ENCODE assay signal across 1 cellular context in the genomic region with DNA sequence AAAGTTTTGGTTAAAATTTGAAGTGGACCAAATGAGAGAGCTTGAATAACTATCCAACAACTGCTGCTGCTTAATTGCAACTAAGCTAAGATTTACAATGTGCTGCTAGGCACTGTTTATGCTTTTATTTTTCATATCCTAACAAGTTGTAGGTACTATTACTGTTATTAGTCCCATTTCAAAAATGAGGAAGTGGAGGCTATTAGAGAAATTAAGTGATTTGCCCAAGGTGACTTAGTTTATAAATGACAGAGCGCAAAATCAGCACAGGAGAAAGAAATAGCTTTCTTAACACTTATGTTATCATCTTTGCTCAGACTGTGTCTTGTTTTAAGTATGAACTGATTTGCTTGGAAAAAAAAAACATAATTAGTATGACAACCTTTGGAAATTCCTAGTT.
A peak's percentile ranks its signal among the peaks of the same experiment; 100 is the strongest.
TF ChIP-seq lines count a peak whose summit lies in the region.

No MANE protein-coding gene starts in this region.

TF ChIP-seq in K562, 482 proteins besides CTCF, POLR2A, EP300 and RAD21:
- 0 out of 2 replicates have a peak, but pooled peaks have one; percentile 35 for TF ChIP-seq SPI1 (IDR thresholded peaks at IDR 0.05; ENCODE audit: borderline replicate concordance, low read depth, low read length)
- no peak for TF ChIP-seq MTA3 (IDR thresholded peaks at IDR 0.05; ENCODE audit: borderline replicate concordance)
- TF ChIP-seq ZNF395 (CRISPR knock-in tag; IDR thresholded peaks at IDR 0.05), result no peak
TF ChIP-seq in K562: peak in this region for 1.
